Comparison of ENCODE assay signal across 1 cellular context in genomic region chr12:124428136-124428791, GRCh38.
TF ChIP-seq lines count a peak whose summit lies in the region.

No MANE protein-coding gene starts in this region.

TF ChIP-seq in GM23338, 12 proteins besides CTCF, POLR2A, EP300 and RAD21 (continued from another document):
- TF ChIP-seq ZNF462 (CRISPR knock-in tag; IDR thresholded peaks at IDR 0.05) (no peak), JUNB (IDR thresholded peaks at IDR 0.05; ENCODE audit: unreplicated experiment) (no peak), ETS1 (IDR thresholded peaks at IDR 0.05) (no peak), EZH2 (IDR thresholded peaks at IDR 0.05; ENCODE audit: low read depth, unreplicated experiment) (no peak), POLR2AphosphoS5 (IDR thresholded peaks at IDR 0.05; ENCODE audit: low read depth) (no peak), NANOG (IDR thresholded peaks at IDR 0.05; ENCODE audit: borderline replicate concordance) (no peak), ZNF114 (CRISPR knock-in tag; IDR thresholded peaks at IDR 0.05) (no peak)
